9 cellular contexts compared by ENCODE assay signal in genomic region chr12:105031061-105031807, GRCh38. TPM values are rescaled to one million over a fixed set of nuclear protein-coding genes. Genes with fewer than 3 reads are reported as not detected.
A peak's percentile ranks its signal among the peaks of the same experiment; 100 is the strongest.
DNase-seq lines count a peak whose midpoint lies in the region; ATAC-seq and FAIRE-seq lines count a peak whose summit lies in the region.
"Had no signal": no experiment of that assay in that cellular context is flagged by ENCODE, and none has a peak within 500 bp of the region (broad histone marks: within the 10 kb centered on the region; RNA-seq: fewer than 3 reads in every experiment).

No MANE protein-coding gene starts in this region.

- H3K27ac ChIP-seq in effector memory CD4-positive, alpha-beta T cell (ENCODE audit: insufficient read depth, low read length, poor library complexity, severe bottlenecking) = no peak overlapping the region
- H3K27ac ChIP-seq: Peyer's patch had no signal

- no peaks in the 10 kb centered on the region for H3K4me1 ChIP-seq in effector memory CD4-positive, alpha-beta T cell (ENCODE audit: control insufficient read depth, insufficient read depth, low read length, poor library complexity, severe bottlenecking)

- H3K36me3 ChIP-seq in effector memory CD4-positive, alpha-beta T cell (ENCODE audit: control insufficient read depth, insufficient read depth, low read length) = no peaks in the 10 kb centered on the region
- H3K36me3 ChIP-seq: Peyer's patch had no signal

- peak; percentile 4 for DNase-seq in GM19239 (ENCODE audit: insufficient read length, low spot score)
- peak; percentile 30 for DNase-seq in RPMI8226
- no peak for DNase-seq in Right ventricle myocardium inferior (ENCODE audit: missing footprints)
- DNase-seq in HuH-7.5 (ENCODE audit: low spot score) = no peak
- no peak for DNase-seq in COLO668 (lab: John Stamatoyannopoulos, UW; ENCODE audit: unreplicated experiment)
- no peak for DNase-seq in effector memory CD4-positive, alpha-beta T cell
- DNase-seq: Peyer's patch had no signal

- ATAC-seq in HG03097 (IDR thresholded peaks at IDR 0.05; ENCODE audit: low FRiP score, unreplicated experiment) (peak; percentile 84), Right ventricle myocardium inferior (no peak)

- peak overlapping the region; percentile 55; the same call in 1 of the 2 replicates for H3K4me3 ChIP-seq in GM08714 (ENCODE audit: low read length)
- H3K4me3 ChIP-seq in effector memory CD4-positive, alpha-beta T cell (ENCODE audit: insufficient read depth, low read depth, low read length, poor library complexity, severe bottlenecking) = no peak overlapping the region
- H3K4me3 ChIP-seq: Peyer's patch had no signal

- no peaks in the 10 kb centered on the region for H3K27me3 ChIP-seq in effector memory CD4-positive, alpha-beta T cell (replicated peaks; ENCODE audit: control insufficient read depth, insufficient read depth, low read length, poor library complexity, severe bottlenecking)
- H3K27me3 ChIP-seq: Peyer's patch had no signal

- peak; percentile 94 for FAIRE-seq in GM19239 (lab: Jason Lieb, UNC)

- intact Hi-C loops in Right ventricle myocardium inferior (cut with DNase I) = no loop called here

- no peaks in the 10 kb centered on the region for H3K9me3 ChIP-seq in effector memory CD4-positive, alpha-beta T cell (ENCODE audit: control insufficient read depth, low read length)
- H3K9me3 ChIP-seq: Peyer's patch had no signal

RNA-seq across cellular contexts. Expression of gene NOPCHAP1, which starts 45.1 kb away (rescaled TPM):
- total RNA-seq in Right ventricle myocardium inferior = 9.9 TPM

RNA-seq across cellular contexts. Expression of gene ALDH1L2, which starts 53.0 kb away (rescaled TPM):
- total RNA-seq in Right ventricle myocardium inferior = 2.7 TPM

Comparison
In these comparisons a context has a peak if more than half of its experiments do, and no peak if none do; other contexts are left out.
1. DNase-seq: peak in GM19239 (single experiment) and RPMI8226 (single experiment); none in Right ventricle myocardium inferior (single experiment), HuH-7.5 (single experiment), COLO668 (single experiment) and effector memory CD4-positive, alpha-beta T cell (0 of 3).